9 cellular contexts compared by ENCODE assay signal in genomic region chr1:175154595-175155472, GRCh38. TPM values are rescaled to one million over a fixed set of nuclear protein-coding genes. Genes with fewer than 3 reads are reported as not detected.
DNase-seq lines count a peak whose midpoint lies in the region; ATAC-seq and TF ChIP-seq lines count a peak whose summit lies in the region.
"Had no signal": no experiment of that assay in that cellular context is flagged by ENCODE, and none has a peak within 500 bp of the region (broad histone marks: within the 10 kb centered on the region; RNA-seq: fewer than 3 reads in every experiment).

No MANE protein-coding gene starts in this region.

- no peak overlapping the region for H2AFZ ChIP-seq in DND-41 (ENCODE audit: low read depth, low read length)

- peaks cover 20% of the 10 kb centered on the region for H3K4me1 Mint-ChIP-seq in activated CD4-positive, alpha-beta memory T cell treated with anti-CD3 and anti-CD28 coated beads for 36 hours (ENCODE audit: low read depth)

- H3K4me3 ChIP-seq in DND-41 (ENCODE audit: low read depth in 1 of 2, low read length in 2 of 2): no peak overlapping the region
- H3K4me3 ChIP-seq in effector memory CD4-positive, alpha-beta T cell (ENCODE audit: insufficient read depth, low read depth, low read length, poor library complexity, severe bottlenecking): no peak overlapping the region
- H3K4me3 ChIP-seq in mucosa of descending colon: no peak overlapping the region

- H3K36me3 ChIP-seq in DND-41 (ENCODE audit: insufficient read depth, low read length): no peaks in the 10 kb centered on the region
- peaks cover 8% of the 10 kb centered on the region for H3K36me3 ChIP-seq in effector memory CD4-positive, alpha-beta T cell (ENCODE audit: control insufficient read depth, insufficient read depth, low read length)
- no peaks in the 10 kb centered on the region for H3K36me3 ChIP-seq in mucosa of descending colon (ENCODE audit: low read depth)

- H4K20me1 ChIP-seq in DND-41 (ENCODE audit: insufficient read depth, low read length): peaks cover 3% of the 10 kb centered on the region; the same call in 1 of the 2 replicates

- no peaks in the 10 kb centered on the region for H3K9me3 Mint-ChIP-seq in activated CD4-positive, alpha-beta memory T cell treated with anti-CD3 and anti-CD28 coated beads for 36 hours
- H3K9me3 Mint-ChIP-seq: dendritic cell treated with granulocyte-macrophage colony-stimulating factor and Interleukin-4, amounts not matched to agents 40 ng/mL and 50 ng/mL, for 4 days had no signal

- peaks cover 2% of the 10 kb centered on the region for H3K27me3 ChIP-seq in DND-41 (ENCODE audit: insufficient read depth, low read length, poor library complexity)
- peaks cover 13% of the 10 kb centered on the region for H3K27me3 ChIP-seq in effector memory CD4-positive, alpha-beta T cell (replicated peaks; ENCODE audit: control insufficient read depth, insufficient read depth, low read length, poor library complexity, severe bottlenecking)

- peak; percentile 77 for ATAC-seq in DND-41 (ENCODE audit: insufficient read depth, low read depth)
- ATAC-seq in HG02885 (IDR thresholded peaks at IDR 0.05; ENCODE audit: poor library complexity, unreplicated experiment): peak; percentile 61
- peak; percentile 78 for ATAC-seq in mucosa of descending colon
- no peak for ATAC-seq in HG02759 (IDR thresholded peaks at IDR 0.05; ENCODE audit: unreplicated experiment)

- peak; percentile 91 for TF ChIP-seq CTCF in DND-41 (IDR thresholded peaks at IDR 0.05; ENCODE audit: borderline replicate concordance, extremely low read depth, low read length, poor library complexity, severe bottlenecking)
- peak; percentile 62 for TF ChIP-seq CTCF in mucosa of descending colon (IDR thresholded peaks at IDR 0.05)

- no peak overlapping the region for H3K27ac Mint-ChIP-seq in activated CD4-positive, alpha-beta memory T cell treated with anti-CD3 and anti-CD28 coated beads for 36 hours
- H3K27ac Mint-ChIP-seq: dendritic cell treated with granulocyte-macrophage colony-stimulating factor and Interleukin-4, amounts not matched to agents 40 ng/mL and 50 ng/mL, for 4 days had no signal

- intact Hi-C loops in activated CD4-positive, alpha-beta memory T cell treated with anti-CD3 and anti-CD28 coated beads for 36 hours (cut with micrococcal nuclease): loop anchor here (1.0 to 5.0 kb wide), 4 partner anchors 34 to 327 kb away; no protein-coding TSS in a partner anchor
- intact Hi-C loops in mucosa of descending colon (cut with DNase I, micrococcal nuclease): loop anchor here (5.0 kb wide), 2 partner anchors 67 to 162 kb away; no protein-coding TSS in a partner anchor

- H3K9ac ChIP-seq in DND-41 (ENCODE audit: low read depth, low read length): no peak overlapping the region

- CTCF ChIA-PET in activated CD4-positive, alpha-beta memory T cell treated with anti-CD3 and anti-CD28 coated beads for 36 hours (lab: Charles Lee): interaction anchor here (0.7 to 4.1 kb wide), 50 partner anchors 9 to 1040 kb away, joined by 3 to 270 read pairs (median 4); partner anchors contain the start of gene KIAA0040

- H3K4me2 ChIP-seq in DND-41 (ENCODE audit: insufficient read depth, low read length): no peak overlapping the region

- no peak overlapping the region for H3K27ac ChIP-seq in DND-41 (ENCODE audit: low read length)
- H3K27ac ChIP-seq in effector memory CD4-positive, alpha-beta T cell (ENCODE audit: insufficient read depth, low read length, poor library complexity, severe bottlenecking): no peak overlapping the region

- H3K36me3 Mint-ChIP-seq in activated CD4-positive, alpha-beta memory T cell treated with anti-CD3 and anti-CD28 coated beads for 36 hours: peaks cover 7% of the 10 kb centered on the region

- DNase-seq in DND-41: peak; percentile 71
- DNase-seq in NCI-H748 (lab: John Stamatoyannopoulos, UW; ENCODE audit: unreplicated experiment): peak; percentile 50
- peak; percentile 82 for DNase-seq in activated CD4-positive, alpha-beta memory T cell treated with anti-CD3 and anti-CD28 coated beads for 36 hours
- peak; percentile 39 to 57 (median 48) for DNase-seq in effector memory CD4-positive, alpha-beta T cell
- DNase-seq in mucosa of descending colon: peak; percentile 59 to 83 (median 82)
- peak; percentile 60 to 63 for DNase-seq in stimulated activated CD8-positive, alpha-beta memory T cell treated with anti-CD3 and anti-CD28 coated beads, Interleukin-7, amount 100 ng/mL, for 1 hour (ENCODE audit: low read depth in 2 of 2)

- H3K4me1 ChIP-seq in DND-41 (ENCODE audit: insufficient read depth, low read length): no peaks in the 10 kb centered on the region
- peaks cover 8% of the 10 kb centered on the region for H3K4me1 ChIP-seq in effector memory CD4-positive, alpha-beta T cell (ENCODE audit: control insufficient read depth, insufficient read depth, low read length, poor library complexity, severe bottlenecking)
- no peaks in the 10 kb centered on the region for H3K4me1 ChIP-seq in mucosa of descending colon (ENCODE audit: low read depth)

- H3K27me3 Mint-ChIP-seq in activated CD4-positive, alpha-beta memory T cell treated with anti-CD3 and anti-CD28 coated beads for 36 hours: peaks cover 22% of the 10 kb centered on the region

- POLR2A ChIA-PET in activated CD4-positive, alpha-beta memory T cell treated with anti-CD3 and anti-CD28 coated beads for 36 hours (lab: Charles Lee): interaction anchor here (1.1 to 1.6 kb wide), 2 partner anchors 10 to 164 kb away, joined by 3 to 7 read pairs; no protein-coding TSS in a partner anchor

- no peaks in the 10 kb centered on the region for H3K9me3 ChIP-seq in DND-41 (ENCODE audit: insufficient read depth, low read length, severe bottlenecking)
- no peaks in the 10 kb centered on the region for H3K9me3 ChIP-seq in effector memory CD4-positive, alpha-beta T cell (ENCODE audit: control insufficient read depth, low read length)
- H3K9me3 ChIP-seq in mucosa of descending colon: no peaks in the 10 kb centered on the region

- no peaks in the 10 kb centered on the region for H3K79me2 ChIP-seq in DND-41 (ENCODE audit: insufficient read depth, low read length)

- no peak overlapping the region for H3K4me3 Mint-ChIP-seq in activated CD4-positive, alpha-beta memory T cell treated with anti-CD3 and anti-CD28 coated beads for 36 hours
- H3K4me3 Mint-ChIP-seq: dendritic cell treated with granulocyte-macrophage colony-stimulating factor and Interleukin-4, amounts not matched to agents 40 ng/mL and 50 ng/mL, for 4 days had no signal

RNA-seq across cellular contexts. Expression of gene KIAA0040, which starts 37.7 kb away (rescaled TPM):
- total RNA-seq in activated CD4-positive, alpha-beta memory T cell treated with anti-CD3 and anti-CD28 coated beads for 36 hours: 10 to 100 TPM; 32.9 to 34.5 TPM
- total RNA-seq in mucosa of descending colon: 10 to 100 TPM; 13.3 to 18.8 (median 13.3) TPM
